ENCODE assay signal across 8 cellular contexts in the genomic region with DNA sequence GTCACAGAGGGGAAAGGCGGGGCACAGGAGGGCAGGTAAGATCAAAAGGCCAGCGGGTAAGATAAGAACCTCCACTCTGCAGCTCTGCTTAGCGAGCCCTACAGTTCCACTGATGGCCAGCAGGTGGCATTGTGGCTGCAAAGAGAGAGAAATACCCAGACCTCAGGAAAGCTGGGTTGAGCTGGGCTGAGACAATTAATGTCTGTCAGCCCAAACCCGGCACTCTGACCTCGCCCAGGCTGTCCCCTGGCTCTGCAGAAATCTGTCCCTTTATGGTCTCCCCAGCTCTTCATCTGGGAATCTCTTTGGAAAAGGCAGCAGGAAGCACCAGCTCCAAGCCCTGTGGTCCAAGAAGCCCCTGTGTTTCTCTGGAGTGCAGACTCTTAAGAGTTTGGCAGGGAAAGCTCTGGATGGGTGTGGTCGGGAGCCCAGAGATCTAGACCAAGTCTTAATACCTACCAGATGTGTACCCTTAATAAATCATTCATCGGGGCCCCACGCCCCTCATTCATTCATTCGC. TPM values are rescaled to one million over a fixed set of nuclear protein-coding genes. Genes with fewer than 3 reads are reported as not detected.
DNase-seq lines count a peak whose midpoint lies in the region; ATAC-seq and TF ChIP-seq lines count a peak whose summit lies in the region.

No MANE protein-coding gene starts in this region.

- no peaks in the 10 kb centered on the region for H3K9me2 ChIP-seq in OCI-LY7 (ENCODE audit: insufficient read depth, low read length)

- 15 to 28% methylated on average over 9 of the region's 9 CpGs for WGBS in esophagus squamous epithelium, 2 donors

- H3K4me3 Mint-ChIP-seq in nephron progenitor cell: no peak overlapping the region

- no peak overlapping the region for H3K27ac ChIP-seq in OCI-LY7 (ENCODE audit: low read depth, low read length, poor library complexity, severe bottlenecking)
- H3K27ac ChIP-seq in esophagus squamous epithelium: peak overlapping the region in 3 of 4 donors; percentile 29 to 48 (median 33)

- peak overlapping the region; percentile 38; the same call in 1 of the 2 replicates for H2AFZ ChIP-seq in OCI-LY7 (ENCODE audit: low read length)

- H3K36me3 Mint-ChIP-seq in nephron progenitor cell (ENCODE audit: low read depth): peaks cover 57% of the 10 kb centered on the region

- CTCF ChIA-PET in OCI-LY7 (lab: Charles Lee; ENCODE audit: unreplicated experiment): interaction anchor here (0.6 to 1.0 kb wide), 4 partner anchors 12 to 437 kb away, joined by 3 to 5 read pairs (median 3); no protein-coding TSS in a partner anchor

- no peaks in the 10 kb centered on the region for H3K27me3 Mint-ChIP-seq in nephron progenitor cell (ENCODE audit: low read depth, poor library complexity)

- TF ChIP-seq CTCF in OCI-LY7 (conservative IDR thresholded peaks at IDR 0.05; ENCODE audit: low read length) (peak; percentile 96), esophagus squamous epithelium (IDR thresholded peaks at IDR 0.05) (peak; percentile 97 to 99 (median 98)), nephron progenitor cell (IDR thresholded peaks at IDR 0.05) (peak; percentile 98)

- no peaks in the 10 kb centered on the region for H3K27me3 ChIP-seq in esophagus squamous epithelium

- H3K79me2 ChIP-seq in OCI-LY7 (ENCODE audit: insufficient read depth, low read depth, low read length): no peaks in the 10 kb centered on the region

- H4K20me1 ChIP-seq in OCI-LY7 (ENCODE audit: insufficient read depth, low read length): no peaks in the 10 kb centered on the region

- peak; percentile 50 for ATAC-seq in HG03469 (IDR thresholded peaks at IDR 0.05; ENCODE audit: unreplicated experiment)
- ATAC-seq in stimulated activated naive CD8-positive, alpha-beta T cell treated with anti-CD3 and anti-CD28 coated beads, Interleukin-15, Interleukin-2, amounts not matched to agents 100 U/mL and 50 U/mL, for 24 hours: peak; percentile 87

- no peak overlapping the region; the same call in 1 of the 2 replicates for H3K4me2 ChIP-seq in OCI-LY7 (ENCODE audit: low read length)

- H3K4me1 ChIP-seq in OCI-LY7 (ENCODE audit: insufficient read depth, low read length, poor library complexity, severe bottlenecking): peaks cover 7% of the 10 kb centered on the region
- peaks cover 3 to 42% (median 25%) of the 10 kb centered on the region in 3 donors for H3K4me1 ChIP-seq in esophagus squamous epithelium

- H3K36me3 ChIP-seq in OCI-LY7 (ENCODE audit: insufficient read depth, low read length) (no peaks in the 10 kb centered on the region), esophagus squamous epithelium (peaks cover 20 to 88% (median 34%) of the 10 kb centered on the region in 3 donors)

- peak; percentile 12 to 66 (median 52) for DNase-seq in C1 segment of cervical spinal cord (lab: John Stamatoyannopoulos, UW)
- peak; percentile 55 for DNase-seq in GM19238 (ENCODE audit: insufficient read length, low spot score)
- DNase-seq in OCI-LY7 (ENCODE audit: low spot score): peak; percentile 81
- peak; percentile 88 for DNase-seq in activated T-cell treated with anti-CD3 and anti-CD28 coated beads for 1 hour (ENCODE audit: low read depth)
- DNase-seq in esophagus squamous epithelium (lab: John Stamatoyannopoulos, UW): peak; percentile 19
- DNase-seq in nephron progenitor cell: peak; percentile 91
- peak; percentile 90 for DNase-seq in stimulated activated naive CD8-positive, alpha-beta T cell treated with anti-CD3 and anti-CD28 coated beads, Interleukin-15, Interleukin-2, amounts not matched to agents 100 U/mL and 50 U/mL, for 24 hours

- TF ChIP-seq POLR2A in esophagus squamous epithelium (IDR thresholded peaks at IDR 0.05): no peak

- BruUV-seq in OCI-LY7 (replicated peaks; lab: Mats Ljungman, UMichigan): no TSS peak

- H3K4me1 Mint-ChIP-seq in nephron progenitor cell: peaks cover 66% of the 10 kb centered on the region

- POLR2A ChIA-PET in OCI-LY7 (lab: Charles Lee): no interaction called here

- H3K9me3 ChIP-seq in OCI-LY7 (ENCODE audit: low read length) (no peaks in the 10 kb centered on the region), esophagus squamous epithelium (no peaks in the 10 kb centered on the region)

- H3K4me3 ChIP-seq in OCI-LY7 (ENCODE audit: low read depth, low read length, poor library complexity, severe bottlenecking): no peak overlapping the region
- H3K4me3 ChIP-seq in esophagus squamous epithelium: no peak overlapping the region

- H3K27ac Mint-ChIP-seq in nephron progenitor cell: peak overlapping the region; percentile 56

- H3K9me3 Mint-ChIP-seq in nephron progenitor cell: no peaks in the 10 kb centered on the region

- intact Hi-C loops in OCI-LY7 (cut with micrococcal nuclease; ENCODE audit: unreplicated experiment): loop anchor here (1.0 to 10.0 kb wide), 4 partner anchors 99 to 280 kb away; partner anchors contain the start of gene AEN
- intact Hi-C loops in esophagus squamous epithelium (cut with DNase I): loop anchor here (5.0 to 10.0 kb wide), 2 partner anchors 112 to 270 kb away; no protein-coding TSS in a partner anchor

RNA-seq across cellular contexts. Expression of gene MFGE8, which starts 8.3 kb away (rescaled TPM):
- total RNA-seq in OCI-LY7 (2014; rRNA removed; shearing (Covaris generic)): 9.8 and 11.8 TPM in 2 replicates
- total RNA-seq in OCI-LY7 (2022): 70.4 and 78.7 TPM in 2 replicates
- 100 to 1,000 TPM in 2 of 4 donors, 10 to 100 TPM in 2; 50.7 to 186 (median 81.7) TPM for total RNA-seq in esophagus squamous epithelium

RNA-seq across cellular contexts. Expression of gene HAPLN3, which starts 9.5 kb away (rescaled TPM):
- 0.26 and 0.98 TPM in 2 replicates for total RNA-seq in OCI-LY7 (2014; rRNA removed; shearing (Covaris generic))
- total RNA-seq in OCI-LY7 (2022) (0.93 and 2.0 TPM in 2 replicates), esophagus squamous epithelium (1 to 10 TPM; 3.1 to 9.4 (median 7.8) TPM)

Comparison
In these comparisons a context has a peak if more than half of its experiments do, and no peak if none do; other contexts are left out.
1. DNase-seq: peak in every context shown above with its lines; median percentile 91 in nephron progenitor cell; 90 in stimulated activated naive CD8-positive, alpha-beta T cell treated with anti-CD3 and anti-CD28 coated beads, Interleukin-15, Interleukin-2, amounts not matched to agents 100 U/mL and 50 U/mL, for 24 hours; 88 in activated T-cell treated with anti-CD3 and anti-CD28 coated beads for 1 hour; 81 in OCI-LY7; 55 in GM19238; 52 in C1 segment of cervical spinal cord; 19 in esophagus squamous epithelium.